ENCODE assay signal across 8 cellular contexts in the genomic region with DNA sequence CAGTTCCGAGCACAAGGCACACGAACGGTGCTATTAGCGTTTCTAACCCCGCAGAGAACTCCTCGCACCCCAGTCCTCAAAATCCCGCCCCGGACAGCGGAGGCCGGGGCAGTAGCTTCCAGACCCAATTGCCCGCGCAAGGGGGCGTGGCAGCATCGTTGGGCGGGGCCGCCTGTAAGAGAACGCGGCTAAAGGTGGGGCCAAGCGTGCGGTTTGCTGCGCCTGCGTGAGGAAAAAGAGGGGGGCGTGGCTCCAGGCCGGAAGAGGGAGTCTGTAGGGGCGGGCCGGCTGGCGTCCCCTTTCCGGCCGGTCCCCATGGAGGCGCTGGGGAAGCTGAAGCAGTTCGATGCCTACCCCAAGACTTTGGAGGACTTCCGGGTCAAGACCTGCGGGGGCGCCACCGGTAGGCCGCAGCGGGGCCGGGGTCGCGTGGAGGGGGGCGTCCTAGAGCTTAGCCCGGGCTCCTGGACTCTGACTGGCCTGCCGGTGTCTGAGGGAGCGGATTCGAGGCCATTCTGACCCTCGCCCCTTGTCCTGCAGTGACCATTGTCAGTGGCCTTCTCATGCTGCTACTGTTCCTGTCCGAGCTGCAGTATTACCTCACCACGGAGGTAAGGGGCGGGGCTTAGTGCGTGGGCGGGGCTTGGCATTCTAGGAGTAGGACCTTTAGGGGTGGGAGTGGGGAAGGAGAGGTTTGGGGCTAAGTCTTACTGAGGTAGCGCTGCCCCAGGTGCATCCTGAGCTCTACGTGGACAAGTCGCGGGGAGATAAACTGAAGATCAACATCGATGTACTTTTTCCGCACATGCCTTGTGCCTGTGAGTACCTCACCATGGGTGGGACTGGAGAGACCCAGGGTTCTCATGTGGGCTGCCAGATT. TPM values are rescaled to one million over a fixed set of nuclear protein-coding genes. Genes with fewer than 3 reads are reported as not detected.
DNase-seq lines count a peak whose midpoint lies in the region; ATAC-seq and TF ChIP-seq lines count a peak whose summit lies in the region.

TSS of gene ERGIC3 (plus strand) at position 296 of the 880 bp plus-strand sequence. CDS start at position 316, 20 bp downstream.

- intact Hi-C loops in colonic mucosa (cut with DNase I): no loop called here
- intact Hi-C loops in left colon (cut with DNase I, micrococcal nuclease): no loop called here

- peak within 1 kb of the TSS; percentile 82 for H3K27ac ChIP-seq in colonic mucosa

- peak within 1 kb of the TSS; percentile 83 for H3K4me3 ChIP-seq in colonic mucosa

- peaks cover 3% of the 10 kb centered on the region for H3K4me1 ChIP-seq in colonic mucosa

- no peaks in the 10 kb centered on the region for H3K9me3 ChIP-seq in colonic mucosa

- H3K27me3 ChIP-seq in colonic mucosa: no peaks in the 10 kb centered on the region

- DNase-seq in AML-193 (lab: John Stamatoyannopoulos, UW): peak; percentile 91 to 92
- DNase-seq in GM19238 (ENCODE audit: insufficient read length, low spot score): peak; percentile 89
- peak; percentile 90 to 99 for DNase-seq in NCI-H526 (lab: John Stamatoyannopoulos, UW)
- DNase-seq in activated CD4-positive, alpha-beta T cell treated with anti-CD3 and anti-CD28 coated beads for 4 hours: peak; percentile 95 to 97
- DNase-seq in colonic mucosa: peak; percentile 99
- DNase-seq in left colon: peak; percentile 97 to 100
- peak; percentile 97 for DNase-seq in stimulated activated CD4-positive, alpha-beta T cell treated with anti-CD3 and anti-CD28 coated beads, Interleukin-1b, Interleukin-23, amount 100 ng/mL, for 4 hours (ENCODE audit: low read depth in 2 of 2)

- ATAC-seq in HG03442 (IDR thresholded peaks at IDR 0.05; ENCODE audit: unreplicated experiment) (peak; percentile 94), left colon (peak; percentile 98)

- TF ChIP-seq CTCF in colonic mucosa (IDR thresholded peaks at IDR 0.05): no peak

- H3K9ac ChIP-seq in colonic mucosa (ENCODE audit: low read depth in 2 of 2, low read length in 2 of 2): peak within 1 kb of the TSS; percentile 71 to 90

- H3K36me3 ChIP-seq in colonic mucosa: no peaks in the 10 kb centered on the region

RNA-seq across cellular contexts. Expression of gene ERGIC3, which starts in this region (rescaled TPM):
- 100 to 1,000 TPM; 233 to 270 TPM for total RNA-seq in colonic mucosa
- 100 to 1,000 TPM; 262 to 278 TPM for total RNA-seq in left colon

Comparison
In these comparisons a context has a peak if more than half of its experiments do, and no peak if none do; other contexts are left out.
1. Peak in every context shown above with its lines: DNase-seq, ATAC-seq, H3K4me3 ChIP-seq and H3K27ac ChIP-seq.